ENCODE assay signal across 1 cellular context in genomic region chr17:64687959-64688358, GRCh38.
TF ChIP-seq lines count a peak whose summit lies in the region.

No MANE protein-coding gene starts in this region.

TF ChIP-seq in SK-N-SH treated with all-trans-retinoic acid at 6 μM for 48 hours, 23 proteins besides CTCF, POLR2A, EP300 and RAD21 (continued from another document):
- TF ChIP-seq POU6F1 (CRISPR knock-in tag; IDR thresholded peaks at IDR 0.05; ENCODE audit: borderline replicate concordance, low read depth), result no peak
